Comparison of ENCODE assay signal across 24 cellular contexts in genomic region chr7:31783221-31783620, GRCh38.
"Had no signal": no experiment of that assay in that cellular context is flagged by ENCODE, and none has a peak within 500 bp of the region (broad histone marks: within the 10 kb centered on the region; RNA-seq: fewer than 3 reads in every experiment).

No MANE protein-coding gene starts in this region.

- H3K27me3 ChIP-seq: brain microvascular endothelial cell, colonic mucosa, esophagus squamous epithelium, gastrocnemius medialis, sigmoid colon, tibial artery had no signal

- H3K4me3 Mint-ChIP-seq: activated CD4-positive, alpha-beta T cell treated with anti-CD3 and anti-CD28 coated beads, Interleukin-2, amount 10 ng/mL, durations not matched to agents 24 days and 14 days; activated CD8-positive, alpha-beta T cell treated with anti-CD3 and anti-CD28 coated beads, Interleukin-2, amount 10 ng/mL, durations not matched to agents 7 days and 5 days; activated T-helper 1 cell treated with anti-CD3 and anti-CD28 coated beads, Interleukin-12 subunit alpha, Interleukin-12 subunit beta, Interleukin-2, Interleukin-4 antibody, amounts not matched to agents 30 ng/mL and 10 ng/mL and 1 ng/mL, durations not matched to agents 14 hours and 24 hours and 36 hours; endodermal cell; memory B cell; nephron progenitor cell had no signal

- H3K79me2 ChIP-seq: parathyroid adenoma had no signal

- H3K9me3 ChIP-seq: colonic mucosa, esophagus squamous epithelium, gastrocnemius medialis, mucosa of descending colon, sigmoid colon, tibial artery had no signal

- DNase-seq: activated CD4-positive, alpha-beta T cell treated with anti-CD3 and anti-CD28 coated beads, Interleukin-2, amount 10 ng/mL, durations not matched to agents 24 days and 14 days; activated CD8-positive, alpha-beta T cell treated with anti-CD3 and anti-CD28 coated beads, Interleukin-2, amount 10 ng/mL, durations not matched to agents 7 days and 5 days; activated gamma-delta T cell treated with Interleukin-2 at 50 U/mL for 16 hours; aorta; central memory CD4-positive, alpha-beta T cell; colonic mucosa; endodermal cell; esophagus squamous epithelium; gastrocnemius medialis; head of caudate nucleus; left cardiac atrium; mucosa of descending colon; nephron progenitor cell; sigmoid colon; stimulated activated CD4-positive, alpha-beta T cell treated with anti-CD3 and anti-CD28 coated beads, Interleukin-15, amount 100 ng/mL, for 24 hours; stimulated activated CD4-positive, alpha-beta T cell treated with anti-CD3 and anti-CD28 coated beads, Interleukin-4, amount 100 ng/mL, for 1 hour; stimulated activated naive CD4-positive, alpha-beta T cell; tibial artery had no signal

- H3K36me3 ChIP-seq: brain microvascular endothelial cell, colonic mucosa, esophagus squamous epithelium, gastrocnemius medialis, sigmoid colon, tibial artery had no signal

- ATAC-seq: activated CD8-positive, alpha-beta T cell treated with anti-CD3 and anti-CD28 coated beads, Interleukin-2, amount 10 ng/mL, durations not matched to agents 7 days and 5 days; gastrocnemius medialis had no signal

- H3K9ac ChIP-seq: parathyroid adenoma had no signal

- H2AFZ ChIP-seq: parathyroid adenoma had no signal

- H3K9me3 Mint-ChIP-seq: activated CD4-positive, alpha-beta T cell treated with anti-CD3 and anti-CD28 coated beads, Interleukin-2, amount 10 ng/mL, durations not matched to agents 24 days and 14 days; activated naive CD4-positive, alpha-beta T cell treated with anti-CD3 and anti-CD28 coated beads, Interleukin-2, amount 50 U/mL, for 72 hours; activated T-helper 1 cell treated with anti-CD3 and anti-CD28 coated beads, Interleukin-12 subunit alpha, Interleukin-12 subunit beta, Interleukin-2, Interleukin-4 antibody, amounts not matched to agents 30 ng/mL and 10 ng/mL and 1 ng/mL, durations not matched to agents 14 hours and 24 hours and 36 hours; endodermal cell; memory B cell; nephron progenitor cell had no signal

- H3K27ac Mint-ChIP-seq: activated CD4-positive, alpha-beta T cell treated with anti-CD3 and anti-CD28 coated beads, Interleukin-2, amount 10 ng/mL, durations not matched to agents 24 days and 14 days; activated CD8-positive, alpha-beta T cell treated with anti-CD3 and anti-CD28 coated beads, Interleukin-2, amount 10 ng/mL, durations not matched to agents 7 days and 5 days; activated naive CD4-positive, alpha-beta T cell treated with anti-CD3 and anti-CD28 coated beads, Interleukin-2, amount 50 U/mL, for 72 hours; activated T-helper 1 cell treated with anti-CD3 and anti-CD28 coated beads, Interleukin-12 subunit alpha, Interleukin-12 subunit beta, Interleukin-2, Interleukin-4 antibody, amounts not matched to agents 30 ng/mL and 10 ng/mL and 1 ng/mL, durations not matched to agents 14 hours and 24 hours and 36 hours; endodermal cell; memory B cell; nephron progenitor cell had no signal

- H3K27me3 Mint-ChIP-seq: activated CD4-positive, alpha-beta T cell treated with anti-CD3 and anti-CD28 coated beads, Interleukin-2, amount 10 ng/mL, durations not matched to agents 24 days and 14 days; memory B cell had no signal

- H3K36me3 Mint-ChIP-seq: activated naive CD4-positive, alpha-beta T cell treated with anti-CD3 and anti-CD28 coated beads, Interleukin-2, amount 50 U/mL, for 72 hours; memory B cell had no signal

- H3K27ac ChIP-seq: brain microvascular endothelial cell, colonic mucosa, esophagus squamous epithelium, gastrocnemius medialis, parathyroid adenoma, sigmoid colon, tibial artery had no signal

- H3K4me1 ChIP-seq: colonic mucosa, esophagus squamous epithelium, gastrocnemius medialis, parathyroid adenoma, sigmoid colon had no signal

- H3K4me3 ChIP-seq: colonic mucosa, esophagus squamous epithelium, gastrocnemius medialis, mucosa of descending colon, sigmoid colon, smooth muscle cell, tibial artery had no signal

- H3K4me1 Mint-ChIP-seq: activated CD4-positive, alpha-beta T cell treated with anti-CD3 and anti-CD28 coated beads, Interleukin-2, amount 10 ng/mL, durations not matched to agents 24 days and 14 days; memory B cell had no signal

- H3K4me2 ChIP-seq: smooth muscle cell had no signal
